ENCODE assay signal across 21 cellular contexts in genomic region chr11:73612601-73613137, GRCh38. TPM values are rescaled to one million over a fixed set of nuclear protein-coding genes. Genes with fewer than 3 reads are reported as not detected.
DNase-seq lines count a peak whose midpoint lies in the region; ATAC-seq, FAIRE-seq and TF ChIP-seq lines count a peak whose summit lies in the region.
"Had no signal": no experiment of that assay in that cellular context is flagged by ENCODE, and none has a peak within 500 bp of the region (broad histone marks: within the 10 kb centered on the region; RNA-seq: fewer than 3 reads in every experiment).

No MANE protein-coding gene starts in this region.

- WGBS in K562 (ENCODE audit: insufficient coverage, low coverage, missing lambda C conversion rate) = 6% methylated on average over 5 of the region's 5 CpGs
- no CpG with 5 or more reads among the region's 5 CpGs for WGBS in mesendoderm (ENCODE audit: extremely low coverage, insufficient coverage, low lambda C conversion rate)

- no peak overlapping the region for H3K27ac Mint-ChIP-seq in activated T-cell treated with anti-CD3 and anti-CD28 coated beads, Interleukin-2, amount 50 U/mL, for 24 hours

- no peak overlapping the region for H2BK15ac ChIP-seq in mesendoderm (replicated peaks; ENCODE audit: low read depth)

- no peaks in the 10 kb centered on the region for H4K20me1 ChIP-seq in K562 (replicated peaks; ENCODE audit: control insufficient read depth, insufficient read depth, low read length)

- H3K27ac ChIP-seq in K562 (ENCODE audit: extremely low read depth, low read depth, low read length) (no peak overlapping the region), mesendoderm (ENCODE audit: low read depth, low read length) (no peak overlapping the region)
- H3K27ac ChIP-seq: KMS-11, RWPE1 had no signal

- H3K4me1 ChIP-seq in HAP-1 (peaks cover 7% of the 10 kb centered on the region), K562 (replicated peaks in 1 of 2; ENCODE audit: control insufficient read depth in 2 of 2, insufficient read depth in 2 of 2, low read length in 2 of 2) (no peaks in the 10 kb centered on the region), mesendoderm (ENCODE audit: control insufficient read depth, low read depth, low read length) (no peaks in the 10 kb centered on the region)

- no peaks in the 10 kb centered on the region for H3K9me3 Mint-ChIP-seq in activated T-cell treated with anti-CD3 and anti-CD28 coated beads, Interleukin-2, amount 50 U/mL, for 24 hours

- H3K27me3 Mint-ChIP-seq in activated T-cell treated with anti-CD3 and anti-CD28 coated beads, Interleukin-2, amount 50 U/mL, for 24 hours = peaks cover 2% of the 10 kb centered on the region

- no peak for TF ChIP-seq RAD21 in K562 (CRISPR knock-in tag; conservative IDR thresholded peaks at IDR 0.05 in 1 of 2, IDR thresholded peaks at IDR 0.05 in 1 of 2)

- no peak overlapping the region for H3K4me3 ChIP-seq in HAP-1
- no peak overlapping the region for H3K4me3 ChIP-seq in K562
- H3K4me3 ChIP-seq in mesendoderm (ENCODE audit: low read length) = no peak overlapping the region

- no peak for TF ChIP-seq EP300 in K562 (IDR thresholded peaks at IDR 0.05; ENCODE audit: low read length)

- no peak for TF ChIP-seq POLR2A in K562 (conservative IDR thresholded peaks at IDR 0.05)

- ATAC-seq in K562 (no peak), left lobe of liver (no peak)

- no peak overlapping the region for H2BK120ac ChIP-seq in mesendoderm (ENCODE audit: low read depth, low read length)

- H3K56ac ChIP-seq in mesendoderm (ENCODE audit: low read length) = no peak overlapping the region

- FAIRE-seq in K562 (lab: Jason Lieb, UNC) = no peak
- FAIRE-seq: D721Med, H54 had no signal

- in situ Hi-C loops in HAP-1 (cut with MboI; ENCODE audit: low sequenced_read_pairs) = no loop called here
- in situ Hi-C loops in SK-MEL-5 (cut with HindIII; ENCODE audit: low pct_unique_long_range_greater_than_20kb, low sequenced_read_pairs) = no loop called here
- in situ Hi-C loops in K562 (cut with MboI) = no loop called here

- no peak overlapping the region for H2BK5ac ChIP-seq in mesendoderm (ENCODE audit: low read length)

- H3K4me3 Mint-ChIP-seq in activated T-cell treated with anti-CD3 and anti-CD28 coated beads, Interleukin-2, amount 50 U/mL, for 24 hours = no peak overlapping the region

- no peak overlapping the region for H3K18ac ChIP-seq in mesendoderm (ENCODE audit: low read length)

- CTCF ChIA-PET in K562 (lab: Yijun Ruan, JAX; ENCODE audit: low intra/inter-chr PET ratio) = interaction anchor here (0.7 kb wide), 2 partner anchors 46 to 960 kb away, joined by 3 to 4 read pairs; no protein-coding TSS in a partner anchor

- H3K9me1 ChIP-seq in K562 (ENCODE audit: control insufficient read depth, insufficient read depth, low read length) = no peaks in the 10 kb centered on the region

- H4K5ac ChIP-seq in mesendoderm (ENCODE audit: low read length) = no peak overlapping the region

- no peak for TF ChIP-seq CTCF in K562 (IDR thresholded peaks at IDR 0.05 in 2 of 3, conservative IDR thresholded peaks at IDR 0.05 in 1 of 3; ENCODE audit: insufficient read depth in 2 of 3, low read depth in 1 of 3, low read length in 3 of 3)

- DNase-seq in HAP-1 (ENCODE audit: low spot score in 2 of 2) (peak; percentile 51 to 52), SK-MEL-5 (ENCODE audit: low read depth, low spot score) (peak; percentile 63), K562 (ENCODE audit: extremely low read depth in 1 of 4, low spot score in 3 of 4) (no peak), islet precursor cell (peak; percentile 61), mesendoderm (no peak), occipital lobe (lab: John Stamatoyannopoulos, UW) (no peak), left lobe of liver (ENCODE audit: low spot score) (no peak)
- no peak for DNase-seq in activated T-cell treated with anti-CD3 and anti-CD28 coated beads, Interleukin-2, amount 50 U/mL, for 24 hours
- DNase-seq: DMS53, NCI-H1048, NCI-H1417 treated with DMSO at 0.1 percent for 48 hours, NCI-H1694 treated with DMSO at 0.1 percent for 48 hours, NCI-H2081, NCI-H2227 treated with DMSO at 0.1 percent for 48 hours, NCI-H69, SHP77 had no signal

- intact Hi-C loops in K562 (cut with micrococcal nuclease) = no loop called here

- no peak overlapping the region for H4K8ac ChIP-seq in mesendoderm (ENCODE audit: low read depth, low read length)

- H3K36me3 ChIP-seq in HAP-1 (replicated peaks) (no peaks in the 10 kb centered on the region), K562 (ENCODE audit: control insufficient read depth, insufficient read depth, low read length) (no peaks in the 10 kb centered on the region), mesendoderm (ENCODE audit: control insufficient read depth, insufficient read depth, low read length) (no peaks in the 10 kb centered on the region)

- H2AK5ac ChIP-seq in mesendoderm (ENCODE audit: low read length) = no peak overlapping the region

- no peaks in the 10 kb centered on the region for H3K79me2 ChIP-seq in K562 (ENCODE audit: control insufficient read depth, insufficient read depth, low read length)
- no peaks in the 10 kb centered on the region for H3K79me2 ChIP-seq in mesendoderm (ENCODE audit: control insufficient read depth, insufficient read depth, low read length)

- no TSS peak for BruUV-seq in K562 (replicated peaks; lab: Mats Ljungman, UMichigan)

- no peak overlapping the region for H2AFZ ChIP-seq in K562 (ENCODE audit: low read depth, low read length)

- no peaks in the 10 kb centered on the region for H3K79me1 ChIP-seq in mesendoderm (ENCODE audit: low read length)

- H3K27me3 ChIP-seq in HAP-1 (ENCODE audit: low read depth) = no peaks in the 10 kb centered on the region
- H3K27me3 ChIP-seq in K562 (ENCODE audit: control insufficient read depth in 2 of 2, insufficient read depth in 2 of 2, low read length in 2 of 2) = peaks cover 20 to 21% of the 10 kb centered on the region in 2 experiments; a peak in 4 of 5 replicates
- no peaks in the 10 kb centered on the region for H3K27me3 ChIP-seq in mesendoderm (ENCODE audit: insufficient read depth, low read length, poor library complexity)

- peaks cover 2% of the 10 kb centered on the region; the same call in 1 of the 2 replicates for H3K9me3 ChIP-seq in HAP-1
- 0 out of 2 replicates have a peak, but pooled peaks cover 1% of the 10 kb centered on the region for H3K9me3 ChIP-seq in K562 (replicated peaks; ENCODE audit: control insufficient read depth, insufficient read depth, low read depth, low read length)

- H3K4me1 Mint-ChIP-seq in activated T-cell treated with anti-CD3 and anti-CD28 coated beads, Interleukin-2, amount 50 U/mL, for 24 hours (ENCODE audit: low read depth) = no peaks in the 10 kb centered on the region

- no peak overlapping the region for H3K23ac ChIP-seq in mesendoderm (ENCODE audit: low read length)

- H3K4me2 ChIP-seq in K562 (ENCODE audit: insufficient read depth, low read length) (no peak overlapping the region), mesendoderm (ENCODE audit: low read length) (no peak overlapping the region)
- H3K4me2 ChIP-seq: KMS-11 had no signal

- H3K4ac ChIP-seq in mesendoderm (ENCODE audit: low read depth, low read length) = no peak overlapping the region

- no peaks in the 10 kb centered on the region for H3K36me3 Mint-ChIP-seq in activated T-cell treated with anti-CD3 and anti-CD28 coated beads, Interleukin-2, amount 50 U/mL, for 24 hours (ENCODE audit: low read depth)

- POLR2A ChIA-PET in K562 (lab: Yijun Ruan, JAX) = interaction anchor here (3.2 kb wide), 1 partner anchor 13 kb away, joined by 11 read pairs; no protein-coding TSS in a partner anchor

- no peak overlapping the region for H3K9ac ChIP-seq in K562 (ENCODE audit: insufficient read depth in 1 of 2, low read depth in 2 of 2, low read length in 2 of 2)
- H3K9ac ChIP-seq in mesendoderm (ENCODE audit: low read length) = no peak overlapping the region
- H3K9ac ChIP-seq: KMS-11 had no signal

RNA-seq across cellular contexts. Expression of gene FAM168A, which starts 14.8 kb away (rescaled TPM):
- total RNA-seq in SK-MEL-5 (2014; rRNA removed; shearing (Covaris generic)) = 25.7 and 27.0 TPM in 2 replicates
- 46.0 and 55.9 TPM in 2 replicates for polyA plus RNA-seq in SK-MEL-5 (2015; cell fraction: cytosol; rRNA removed)
- 40.7 and 61.5 TPM in 2 replicates for polyA plus RNA-seq in SK-MEL-5 (2015; cell fraction: nucleus; rRNA removed)
- total RNA-seq in K562 (2011; cell fraction: chromatin; rRNA removed; ENCODE audit: low replicate concordance) = 6.6 and 8.0 TPM in 2 replicates
- total RNA-seq in K562 (2011; cell fraction: nucleolus; rRNA removed) = 3.7 and 4.7 TPM in 2 replicates
- 8.6 and 13.1 TPM in 2 replicates for total RNA-seq in K562 (2011; cell fraction: nucleoplasm; rRNA removed)
- 2.5 and 2.7 TPM in 2 replicates for total RNA-seq in K562 (2014; rRNA removed)
- total RNA-seq in K562 (2014; rRNA removed; fragmentation: Illumina TruSeq; extraction: Trizol) = 2.6 and 2.9 TPM in 2 replicates
- 3.5 and 4.4 TPM in 2 replicates for total RNA-seq in K562 (2015; rRNA removed; fragmentation: Illumina TruSeq; extraction: Trizol)
- total RNA-seq in K562 (2021) = 7.1 and 7.2 TPM in 2 replicates
- 3.0 and 4.8 TPM in 2 replicates for polyA plus RNA-seq in K562 (2011; rRNA removed)
- polyA plus RNA-seq in K562 (2011; cell fraction: cytosol; rRNA removed) = 4.2 and 4.7 TPM in 2 replicates
- 10.6 and 13.9 TPM in 2 replicates for polyA plus RNA-seq in K562 (2011; cell fraction: nucleus; rRNA removed)
- polyA plus RNA-seq in K562 (2012) = 5.3 and 8.3 TPM in 2 replicates
- polyA plus RNA-seq in K562 (2014; fragmentation: Illumina TruSeq; extraction: Trizol) = 4.8 TPM in 2 replicates
- under 1 TPM; 0.44 to 0.69 TPM for polyA plus RNA-seq in K562 (2014; fragmentation: Nextera tagmentation; extraction: Ambion mirVana)
- 2.5 and 3.5 TPM in 2 replicates for polyA plus RNA-seq in K562 (2014; rRNA removed)
- 3.7 and 4.9 TPM in 2 replicates for polyA minus RNA-seq in K562 (2011; rRNA and poly(A)+ RNA removed)
- 3.2 and 3.5 TPM in 2 replicates for polyA minus RNA-seq in K562 (2011; cell fraction: cytosol; rRNA and poly(A)+ RNA removed)
- polyA minus RNA-seq in K562 (2011; cell fraction: nucleus; rRNA and poly(A)+ RNA removed) = 3.6 and 4.6 TPM in 2 replicates
- 10.0 TPM for polyA plus RNA-seq in mesendoderm (2013, experiment 1 of 2)
- 9.8 TPM for polyA plus RNA-seq in mesendoderm (2013, experiment 2 of 2)
- 70.3 TPM for total RNA-seq in occipital lobe
- total RNA-seq in left lobe of liver = 19.9 TPM

RNA-seq across cellular contexts. Expression of gene PLEKHB1, which starts 33.7 kb away (rescaled TPM):
- total RNA-seq in SK-MEL-5 (2014; rRNA removed; shearing (Covaris generic)) = 45.0 and 48.5 TPM in 2 replicates
- polyA plus RNA-seq in SK-MEL-5 (2015; cell fraction: cytosol; rRNA removed) = 52.4 and 53.4 TPM in 2 replicates
- 37.2 and 65.6 TPM in 2 replicates for polyA plus RNA-seq in SK-MEL-5 (2015; cell fraction: nucleus; rRNA removed)
- 0.60 TPM in 1 of 2 replicates, not detected in the other for total RNA-seq in K562 (2011; cell fraction: chromatin; rRNA removed; ENCODE audit: low replicate concordance)
- total RNA-seq in K562 (2011; cell fraction: nucleolus; rRNA removed) = 1.2 TPM in 1 of 2 replicates, not detected in the other
- not detected in 2 replicates for total RNA-seq in K562 (2011; cell fraction: nucleoplasm; rRNA removed)
- total RNA-seq in K562 (2014; rRNA removed) = 0.61 TPM in 1 of 2 replicates, not detected in the other
- 0.10 and 0.25 TPM in 2 replicates for total RNA-seq in K562 (2014; rRNA removed; fragmentation: Illumina TruSeq; extraction: Trizol)
- total RNA-seq in K562 (2015; rRNA removed; fragmentation: Illumina TruSeq; extraction: Trizol) = 0.07 TPM in 1 of 2 replicates, not detected in the other
- 0.27 and 0.62 TPM in 2 replicates for total RNA-seq in K562 (2021)
- 0.08 and 0.52 TPM in 2 replicates for polyA plus RNA-seq in K562 (2011; rRNA removed)
- polyA plus RNA-seq in K562 (2011; cell fraction: cytosol; rRNA removed) = 0.13 and 0.55 TPM in 2 replicates
- polyA plus RNA-seq in K562 (2011; cell fraction: nucleus; rRNA removed) = 0.44 and 0.97 TPM in 2 replicates
- 0.25 and 0.39 TPM in 2 replicates for polyA plus RNA-seq in K562 (2012)
- 0.10 and 0.12 TPM in 2 replicates for polyA plus RNA-seq in K562 (2014; fragmentation: Illumina TruSeq; extraction: Trizol)
- polyA plus RNA-seq in K562 (2014; fragmentation: Nextera tagmentation; extraction: Ambion mirVana) = under 1 TPM; 0.13 to 0.17 TPM
- 0.49 TPM in 1 of 2 replicates, not detected in the other for polyA plus RNA-seq in K562 (2014; rRNA removed)
- 0.14 TPM in 1 of 2 replicates, not detected in the other for polyA minus RNA-seq in K562 (2011; rRNA and poly(A)+ RNA removed)
- not detected in 2 replicates for polyA minus RNA-seq in K562 (2011; cell fraction: cytosol; rRNA and poly(A)+ RNA removed)
- not detected in 2 replicates for polyA minus RNA-seq in K562 (2011; cell fraction: nucleus; rRNA and poly(A)+ RNA removed)
- polyA plus RNA-seq in mesendoderm (2013, experiment 1 of 2) = 3.8 TPM
- polyA plus RNA-seq in mesendoderm (2013, experiment 2 of 2) = 4.5 TPM
- total RNA-seq in occipital lobe = 4.1 TPM
- total RNA-seq in left lobe of liver = 1.3 TPM
- total RNA-seq: Daoy had no signal

Comparison
In these comparisons a context has a peak if more than half of its experiments do, and no peak if none do; other contexts are left out.
1. DNase-seq: peak in HAP-1 (2 of 2), SK-MEL-5 (single experiment) and islet precursor cell (single experiment); none in K562 (0 of 4), activated T-cell treated with anti-CD3 and anti-CD28 coated beads, Interleukin-2, amount 50 U/mL, for 24 hours (single experiment), mesendoderm (single experiment), occipital lobe (single experiment) and left lobe of liver (single experiment).